In the genomic region with DNA sequence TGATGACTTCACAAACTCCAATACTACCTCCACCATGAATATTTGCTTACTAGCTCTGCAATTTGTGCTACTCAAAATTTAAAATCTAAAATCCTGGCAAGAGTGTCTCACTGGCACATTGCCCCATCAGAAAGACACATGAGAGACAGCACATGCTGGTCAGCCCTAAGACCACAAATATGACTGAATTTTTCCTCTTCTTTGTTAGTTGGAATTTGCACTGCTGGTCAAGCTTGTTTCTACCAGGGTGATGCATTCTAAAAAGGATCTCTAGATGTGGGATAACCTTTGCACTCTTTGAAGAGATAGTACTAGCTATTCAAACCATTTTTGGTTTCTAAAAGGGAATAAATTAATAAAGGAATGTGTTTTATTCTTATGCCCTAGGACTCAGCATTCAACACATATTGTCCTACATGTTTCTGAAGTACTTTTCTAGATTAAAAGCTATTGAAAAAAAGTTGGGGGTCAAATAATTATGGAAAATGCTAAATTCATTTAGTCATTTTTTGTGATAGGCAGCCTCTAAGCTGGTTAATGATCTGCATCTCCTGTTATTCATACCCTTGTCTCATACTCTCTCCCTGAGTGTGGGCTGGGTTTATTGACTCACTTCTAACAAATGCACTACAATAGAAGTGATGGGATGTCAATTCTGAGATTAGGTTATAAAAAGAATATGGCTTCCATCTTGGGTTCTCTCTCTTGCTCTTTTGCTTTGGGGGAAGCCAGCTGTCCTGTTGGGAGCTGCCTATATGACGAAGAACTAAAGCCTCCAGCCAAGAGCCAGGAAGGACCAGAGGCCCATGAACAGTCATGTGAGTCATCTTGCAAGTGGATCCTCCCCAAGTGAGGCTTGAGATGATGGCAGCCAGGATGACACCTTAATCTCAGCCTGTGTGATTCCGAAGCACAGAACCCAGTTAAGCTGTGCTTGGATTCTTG, we compare ENCODE assay signal across 30 cellular contexts.
DNase-seq lines count a peak whose midpoint lies in the region; FAIRE-seq and TF ChIP-seq lines count a peak whose summit lies in the region.
"Had no signal": no experiment of that assay in that cellular context is flagged by ENCODE, and none has a peak within 500 bp of the region (broad histone marks: within the 10 kb centered on the region; RNA-seq: fewer than 3 reads in every experiment).

No MANE protein-coding gene starts in this region.

- H2BK120ac ChIP-seq in H1 (replicated peaks; ENCODE audit: low read depth, low read length), result no peak overlapping the region

- no peak for TF ChIP-seq CTCF in H1 (IDR thresholded peaks at IDR 0.05; ENCODE audit: control extremely low read depth in 1 of 3, insufficient read depth in 1 of 3, low read depth in 1 of 3, low read length in 3 of 3)
- no peak for TF ChIP-seq CTCF in neural crest cell (conservative IDR thresholded peaks at IDR 0.05)

- H3K4me1 ChIP-seq in H1 (replicated peaks in 1 of 4; ENCODE audit: control insufficient read depth in 3 of 4, insufficient read depth in 4 of 4, low read length in 3 of 4), result peaks cover 0 to 8% (median 1%) of the 10 kb centered on the region in 4 experiments; a peak in 4 of 7 replicates
- H3K4me1 ChIP-seq: esophagus muscularis mucosa, transverse colon had no signal

- H4K8ac ChIP-seq in H1 (ENCODE audit: extremely low read depth, insufficient read depth, low read length), result no peak overlapping the region

- no peak for TF ChIP-seq POLR2A in H1 (IDR thresholded peaks at IDR 0.05; ENCODE audit: control extremely low read depth in 1 of 2, low read depth in 2 of 2, low read length in 2 of 2)

- no peak overlapping the region for H3K14ac ChIP-seq in H1 (ENCODE audit: insufficient read length)

- H3K27ac Mint-ChIP-seq in neural crest cell (ENCODE audit: unreplicated experiment), result peak overlapping the region; percentile 11
- H3K27ac Mint-ChIP-seq: activated CD4-positive, alpha-beta T cell treated with anti-CD3 and anti-CD28 coated beads, Interleukin-2, amount 10 ng/mL, durations not matched to agents 24 days and 14 days; nephron had no signal

- H3K27me3 ChIP-seq in H1 (replicated peaks in 1 of 4; ENCODE audit: control insufficient read depth in 3 of 4, extremely low read depth in 1 of 4, insufficient read depth in 3 of 4, low read length in 3 of 4), result peaks cover 0 to 2% (median 0%) of the 10 kb centered on the region in 4 experiments; a peak in 1 of 7 replicates
- H3K27me3 ChIP-seq: ovary had no signal

- no peak overlapping the region for H2BK15ac ChIP-seq in H1 (ENCODE audit: low read length)

- no peak overlapping the region for H4K91ac ChIP-seq in H1 (replicated peaks; ENCODE audit: insufficient read length, low read length)

- FAIRE-seq in RCC 7860 (lab: Jason Lieb, UNC) (peak; percentile 88), H1 (lab: Jason Lieb, UNC) (no peak)
- FAIRE-seq: frontal cortex, GM18507, islet of Langerhans had no signal

- no peaks in the 10 kb centered on the region for H3K79me1 ChIP-seq in H1 (ENCODE audit: low read depth, low read length)

- peaks cover 48% of the 10 kb centered on the region for H3K27me3 Mint-ChIP-seq in neural crest cell (ENCODE audit: low read depth)

- no peak overlapping the region for H3K56ac ChIP-seq in H1 (replicated peaks; ENCODE audit: insufficient read length, low read depth, low read length)

- no peak overlapping the region; the same call in 1 of the 2 replicates for H2AK5ac ChIP-seq in H1 (ENCODE audit: low read depth, low read length)

- TF ChIP-seq RAD21 in H1 (IDR thresholded peaks at IDR 0.05 in 1 of 2, conservative IDR thresholded peaks at IDR 0.05 in 1 of 2; ENCODE audit: low read depth in 2 of 2, low read length in 2 of 2), result no peak

- H3K4me3 Mint-ChIP-seq in neural crest cell, result no peak overlapping the region
- H3K4me3 Mint-ChIP-seq: activated CD4-positive, alpha-beta T cell treated with anti-CD3 and anti-CD28 coated beads, Interleukin-2, amount 10 ng/mL, durations not matched to agents 24 days and 14 days; activated T-cell treated with anti-CD3 and anti-CD28 coated beads, Interleukin-2, amount 50 U/mL, for 4 hours; CD14-positive monocyte; nephron had no signal

- H3K4ac ChIP-seq in H1 (replicated peaks; ENCODE audit: insufficient read length, low read depth, low read length), result no peak overlapping the region

- no peak overlapping the region for H3K18ac ChIP-seq in H1 (ENCODE audit: extremely low read depth, low read length)

- no peak overlapping the region for H3K23ac ChIP-seq in H1 (ENCODE audit: insufficient read length)

- no peaks in the 10 kb centered on the region for H3K36me3 Mint-ChIP-seq in neural crest cell (ENCODE audit: low read depth)
- H3K36me3 Mint-ChIP-seq: CD14-positive monocyte had no signal

- H3K9me3 ChIP-seq in H1 (ENCODE audit: insufficient read depth in 2 of 2, low read depth in 1 of 2, low read length in 1 of 2), result no peaks in the 10 kb centered on the region; a peak in 1 of 4 replicates
- H3K9me3 ChIP-seq: transverse colon had no signal

- no peak overlapping the region for H4K5ac ChIP-seq in H1 (ENCODE audit: insufficient read length, low read depth, low read length)

- no peaks in the 10 kb centered on the region for H3K79me2 ChIP-seq in H1 (ENCODE audit: control insufficient read depth in 1 of 2, insufficient read depth in 2 of 2, low read length in 2 of 2)

- no peak overlapping the region for H3K4me3 ChIP-seq in H1 (ENCODE audit: extremely low read depth in 1 of 4, insufficient read depth in 2 of 4, low read depth in 3 of 4, low read length in 4 of 4)
- H3K4me3 ChIP-seq: esophagus muscularis mucosa, ovary, PC-9, smooth muscle cell, transverse colon had no signal

- no peaks in the 10 kb centered on the region for H3K36me3 ChIP-seq in H1 (ENCODE audit: control insufficient read depth in 2 of 4, insufficient read depth in 4 of 4, low read length in 3 of 4)
- H3K36me3 ChIP-seq: esophagus muscularis mucosa, ovary, transverse colon, WERI-Rb-1 had no signal

- H2BK5ac ChIP-seq in H1 (ENCODE audit: low read depth, low read length), result no peak overlapping the region

- H2AFZ ChIP-seq in H1 (ENCODE audit: low read length), result peak overlapping the region; percentile 27; the same call in 1 of the 2 replicates
- H2AFZ ChIP-seq: PC-9 had no signal

- CTCF ChIA-PET in H1 (lab: Charles Lee; ENCODE audit: partially characterized antibody), result interaction anchor here (0.7 to 1.1 kb wide), 6 partner anchors 9 to 173 kb away, joined by 3 to 4 read pairs (median 4); no protein-coding TSS in a partner anchor

- no peaks in the 10 kb centered on the region for H3K23me2 ChIP-seq in H1 (ENCODE audit: low read depth, low read length)

- no peaks in the 10 kb centered on the region for H4K20me1 ChIP-seq in H1 (replicated peaks in 1 of 2; ENCODE audit: control insufficient read depth in 1 of 2, insufficient read depth in 2 of 2, low read length in 2 of 2)

- no peak overlapping the region for H3K9ac ChIP-seq in H1 (replicated peaks in 1 of 4; ENCODE audit: extremely low read depth in 1 of 4, low read depth in 3 of 4, low read length in 3 of 4)
- H3K9ac ChIP-seq: KMS-11 had no signal

- 94% methylated on average over 2 of the region's 2 CpGs; no CpG with 5 or more reads in 1 of the 2 experiments for WGBS in H1 (ENCODE audit: extremely low coverage in 1 of 2, insufficient coverage in 1 of 2, insufficient read length in 1 of 2, insufficient replicate concordance in 2 of 2, low coverage in 1 of 2, low lambda C conversion rate in 2 of 2, missing lambda C conversion rate in 1 of 2), 2 experiments

- POLR2A ChIA-PET in H1 (lab: Charles Lee; ENCODE audit: partially characterized antibody), result no interaction called here

- DNase-seq in ELR (ENCODE audit: low read depth), result peak; percentile 79
- peak; percentile 82 for DNase-seq in RCC 7860 (ENCODE audit: low spot score)
- DNase-seq in H1 (ENCODE audit: low read depth in 1 of 2, low spot score in 2 of 2), result no peak
- DNase-seq in neural crest cell (ENCODE audit: low read depth, low spot score), result no peak
- DNase-seq in NCI-H2171 (lab: John Stamatoyannopoulos, UW), result no peak
- no peak for DNase-seq in inferior parietal cortex (ENCODE audit: extremely low spot score)
- DNase-seq in NCI-H345 (lab: John Stamatoyannopoulos, UW), result no peak
- DNase-seq: activated CD4-positive, alpha-beta T cell treated with anti-CD3 and anti-CD28 coated beads, Interleukin-2, amount 10 ng/mL, durations not matched to agents 24 days and 14 days; activated naive CD4-positive, alpha-beta T cell; activated T-cell treated with anti-CD3 and anti-CD28 coated beads, Interleukin-2, amount 50 U/mL, for 4 hours; amniotic stem cell; cortex of kidney; DMS79; hippocampal formation; NCI-H524; NK-92 treated with Interleukin-12 subunit alpha and Interleukin-12 subunit beta, amount 100 ng/mL, for 24 hours; ovary; PC-9; SHP77 treated with DMSO at 0.1 percent for 48 hours; stimulated activated CD4-positive, alpha-beta T cell treated with anti-CD3 and anti-CD28 coated beads, Interleukin-2, amount 100 ng/mL, for 24 hours; transverse colon; WERI-Rb-1 had no signal

- H3K9me3 Mint-ChIP-seq in neural crest cell, result no peaks in the 10 kb centered on the region
- H3K9me3 Mint-ChIP-seq: nephron had no signal

- H3K4me2 ChIP-seq in H1 (ENCODE audit: insufficient read depth in 1 of 2, low read depth in 2 of 2, low read length in 2 of 2), result no peak overlapping the region; a peak in 1 of 4 replicates
- H3K4me2 ChIP-seq: KMS-11, PC-9, smooth muscle cell had no signal

- H2BK12ac ChIP-seq in H1 (ENCODE audit: low read depth, low read length), result no peak overlapping the region; the same call in 1 of the 2 replicates

- no peak overlapping the region for H3K27ac ChIP-seq in H1 (ENCODE audit: low read depth, low read length)
- H3K27ac ChIP-seq: esophagus muscularis mucosa, KMS-11, ovary, PC-9, transverse colon, WERI-Rb-1 had no signal

- TF ChIP-seq EP300 in H1 (IDR thresholded peaks at IDR 0.05; ENCODE audit: borderline replicate concordance in 1 of 2, low read depth in 2 of 2, low read length in 2 of 2), result no peak

- peaks cover 16% of the 10 kb centered on the region for H3K4me1 Mint-ChIP-seq in neural crest cell
- H3K4me1 Mint-ChIP-seq: nephron had no signal

- H2BK20ac ChIP-seq in H1 (ENCODE audit: low read length), result peak overlapping the region; percentile 91; the same call in 1 of the 2 replicates

TF ChIP-seq in H1, 55 proteins besides CTCF, POLR2A, EP300 and RAD21:
- TF ChIP-seq ZNF274 (IDR thresholded peaks at IDR 0.05; ENCODE audit: borderline replicate concordance, extremely low read depth, low read length) (no peak), HDAC6 (IDR thresholded peaks at IDR 0.05; ENCODE audit: low read depth, low read length) (no peak), RXRA (IDR thresholded peaks at IDR 0.05; ENCODE audit: insufficient read depth, low read depth, low read length) (no peak), CBX5 (IDR thresholded peaks at IDR 0.05; ENCODE audit: low read depth, low read length) (no peak)
TF ChIP-seq in H1: peak in this region for 0.

Comparison
In these comparisons a context has a peak if more than half of its experiments do, and no peak if none do; other contexts are left out.
1. DNase-seq: peak in ELR (single experiment) and RCC 7860 (single experiment); none in H1 (0 of 2), neural crest cell (single experiment), NCI-H2171 (single experiment), inferior parietal cortex (single experiment) and NCI-H345 (single experiment).